ENCODE assay signal across 1 cellular context in genomic region chr18:32770181-32770650, GRCh38.
TF ChIP-seq lines count a peak whose summit lies in the region.

No MANE protein-coding gene starts in this region.

TF ChIP-seq in GM12878, 131 proteins besides CTCF, POLR2A, EP300 and RAD21:
- no peak for TF ChIP-seq RELA (IDR thresholded peaks at IDR 0.05; ENCODE audit: borderline replicate concordance, partially characterized antibody)
- TF ChIP-seq CEBPB (IDR thresholded peaks at IDR 0.05; ENCODE audit: borderline replicate concordance in 1 of 2, low read depth in 2 of 2, low read length in 2 of 2) = no peak
- TF ChIP-seq SUZ12 (IDR thresholded peaks at IDR 0.05; ENCODE audit: unreplicated experiment) = peak; percentile 57
- TF ChIP-seq ETV6 (conservative IDR thresholded peaks at IDR 0.05 in 1 of 2, IDR thresholded peaks at IDR 0.05 in 1 of 2; ENCODE audit: borderline replicate concordance in 1 of 2, low read depth in 1 of 2) = no peak
- TF ChIP-seq SRF (IDR thresholded peaks at IDR 0.05; ENCODE audit: low read depth in 2 of 2, low read length in 2 of 2) = no peak
